1 cellular context compared by ENCODE assay signal in the genomic region with DNA sequence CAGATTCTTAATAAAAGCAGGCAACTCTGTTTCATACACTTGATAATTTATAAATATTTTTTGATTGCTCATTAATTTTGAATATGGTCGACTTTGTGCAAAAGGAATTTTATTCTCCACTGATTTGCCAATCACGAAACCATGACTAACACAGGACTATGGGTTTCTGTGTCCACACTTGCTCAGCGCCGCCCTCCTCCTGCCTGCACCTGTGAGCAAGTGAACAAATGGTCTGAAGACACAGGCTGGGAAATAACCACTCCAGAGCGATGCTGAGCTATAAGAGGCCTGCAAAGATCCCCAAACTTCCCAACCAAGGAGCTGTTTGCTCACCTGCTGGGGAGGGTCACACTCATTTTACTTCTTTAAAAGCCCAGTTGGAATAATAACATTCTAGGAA.
TF ChIP-seq lines count a peak whose summit lies in the region.

No MANE protein-coding gene starts in this region.

TF ChIP-seq in K562, 482 proteins besides CTCF, POLR2A, EP300 and RAD21 (continued from another document):
- TF ChIP-seq, protein P1, sequence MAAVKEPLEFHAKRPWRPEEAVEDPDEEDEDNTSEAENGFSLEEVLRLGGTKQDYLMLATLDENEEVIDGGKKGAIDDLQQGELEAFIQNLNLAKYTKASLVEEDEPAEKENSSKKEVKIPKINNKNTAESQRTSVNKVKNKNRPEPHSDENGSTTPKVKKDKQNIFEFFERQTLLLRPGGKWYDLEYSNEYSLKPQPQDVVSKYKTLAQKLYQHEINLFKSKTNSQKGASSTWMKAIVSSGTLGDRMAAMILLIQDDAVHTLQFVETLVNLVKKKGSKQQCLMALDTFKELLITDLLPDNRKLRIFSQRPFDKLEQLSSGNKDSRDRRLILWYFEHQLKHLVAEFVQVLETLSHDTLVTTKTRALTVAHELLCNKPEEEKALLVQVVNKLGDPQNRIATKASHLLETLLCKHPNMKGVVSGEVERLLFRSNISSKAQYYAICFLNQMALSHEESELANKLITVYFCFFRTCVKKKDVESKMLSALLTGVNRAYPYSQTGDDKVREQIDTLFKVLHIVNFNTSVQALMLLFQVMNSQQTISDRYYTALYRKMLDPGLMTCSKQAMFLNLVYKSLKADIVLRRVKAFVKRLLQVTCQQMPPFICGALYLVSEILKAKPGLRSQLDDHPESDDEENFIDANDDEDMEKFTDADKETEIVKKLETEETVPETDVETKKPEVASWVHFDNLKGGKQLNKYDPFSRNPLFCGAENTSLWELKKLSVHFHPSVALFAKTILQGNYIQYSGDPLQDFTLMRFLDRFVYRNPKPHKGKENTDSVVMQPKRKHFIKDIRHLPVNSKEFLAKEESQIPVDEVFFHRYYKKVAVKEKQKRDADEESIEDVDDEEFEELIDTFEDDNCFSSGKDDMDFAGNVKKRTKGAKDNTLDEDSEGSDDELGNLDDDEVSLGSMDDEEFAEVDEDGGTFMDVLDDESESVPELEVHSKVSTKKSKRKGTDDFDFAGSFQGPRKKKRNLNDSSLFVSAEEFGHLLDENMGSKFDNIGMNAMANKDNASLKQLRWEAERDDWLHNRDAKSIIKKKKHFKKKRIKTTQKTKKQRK (IDR thresholded peaks at IDR 0.05; ENCODE audit: borderline replicate concordance, low read depth, low read length) = no peak
- TF ChIP-seq NFE2 (IDR thresholded peaks at IDR 0.05; ENCODE audit: low read depth) = no peak
- TF ChIP-seq IRF2 (CRISPR knock-in tag; IDR thresholded peaks at IDR 0.05) = no peak
- no peak for TF ChIP-seq FOXK2 (conservative IDR thresholded peaks at IDR 0.05 in 1 of 2, IDR thresholded peaks at IDR 0.05 in 1 of 2; ENCODE audit: low read depth in 2 of 2)
- no peak for TF ChIP-seq ZNF274 (IDR thresholded peaks at IDR 0.05; ENCODE audit: borderline replicate concordance, low read depth, low read length)
